ENCODE assay signal across 25 cellular contexts in genomic region chr2:44951124-44951523, GRCh38. TPM values are rescaled to one million over a fixed set of nuclear protein-coding genes. Genes with fewer than 3 reads are reported as not detected.
"Had no signal": no experiment of that assay in that cellular context is flagged by ENCODE, and none has a peak within 500 bp of the region (broad histone marks: within the 10 kb centered on the region; RNA-seq: fewer than 3 reads in every experiment).

No MANE protein-coding gene starts in this region.

- H3K27ac Mint-ChIP-seq: activated CD4-positive, alpha-beta T cell treated with anti-CD3 and anti-CD28 coated beads, Interleukin-2, amount 10 ng/mL, durations not matched to agents 24 days and 14 days; activated CD8-positive, alpha-beta T cell treated with anti-CD3 and anti-CD28 coated beads for 36 hours; activated naive CD4-positive, alpha-beta T cell treated with anti-CD3 and anti-CD28 coated beads for 36 hours; activated T-helper 17 cell treated with anti-CD3 and anti-CD28 coated beads, Interleukin-2, amount 50 U/mL, for 72 hours; natural killer cell treated with Interleukin-12 subunit alpha and Interleukin-12 subunit beta and Interleukin-15 and Interleukin-18, amount 100 ng/mL, for 72 hours had no signal

- H3K9me3 Mint-ChIP-seq: activated CD4-positive, alpha-beta T cell treated with anti-CD3 and anti-CD28 coated beads, Interleukin-2, amount 10 ng/mL, durations not matched to agents 24 days and 14 days; activated CD8-positive, alpha-beta T cell treated with anti-CD3 and anti-CD28 coated beads for 36 hours; activated naive CD4-positive, alpha-beta T cell treated with anti-CD3 and anti-CD28 coated beads for 36 hours; activated T-helper 17 cell treated with anti-CD3 and anti-CD28 coated beads, Interleukin-2, amount 50 U/mL, for 72 hours; natural killer cell treated with Interleukin-12 subunit alpha and Interleukin-12 subunit beta and Interleukin-15 and Interleukin-18, amount 100 ng/mL, for 72 hours; T-cell had no signal

- H3K4me3 ChIP-seq: ovary, uterus had no signal

- H3K36me3 ChIP-seq: ascending aorta, heart left ventricle, ovary, tibial nerve, uterus had no signal

- H3K36me3 Mint-ChIP-seq: natural killer cell treated with Interleukin-12 subunit alpha and Interleukin-12 subunit beta and Interleukin-15 and Interleukin-18, amount 100 ng/mL, for 72 hours; T-cell had no signal

- H3K27me3 ChIP-seq: ovary had no signal

- H3K27ac ChIP-seq: ascending aorta, heart left ventricle, ovary, psoas muscle, tibial nerve, uterus had no signal

- DNase-seq: activated CD4-positive, alpha-beta T cell treated with anti-CD3 and anti-CD28 coated beads, Interleukin-2, amount 10 ng/mL, durations not matched to agents 24 days and 14 days; activated CD8-positive, alpha-beta T cell treated with anti-CD3 and anti-CD28 coated beads for 36 hours; activated naive CD4-positive, alpha-beta T cell treated with anti-CD3 and anti-CD28 coated beads for 36 hours; activated T-cell treated with anti-CD3 and anti-CD28 coated beads, Interleukin-2, amount 50 U/mL, for 1 hour; cerebellar nuclear complex; cortex of kidney; effector CD4-positive, alpha-beta T cell; heart left ventricle; kidney glomerular epithelial cell; mesenchymal stem cell; ovary; right cardiac atrium; stimulated activated naive CD8-positive, alpha-beta T cell treated with anti-CD3 and anti-CD28 coated beads, Interleukin-15, Interleukin-2, amounts not matched to agents 100 U/mL and 50 U/mL, for 24 hours; T-cell; T-helper 9 cell; uterus had no signal

- ATAC-seq: activated CD8-positive, alpha-beta T cell treated with anti-CD3 and anti-CD28 coated beads for 36 hours; activated T-helper 17 cell treated with anti-CD3 and anti-CD28 coated beads, Interleukin-2, amount 50 U/mL, for 72 hours; heart left ventricle; natural killer cell treated with Interleukin-12 subunit alpha and Interleukin-12 subunit beta and Interleukin-15 and Interleukin-18, amount 100 ng/mL, for 72 hours; psoas muscle; right cardiac atrium; stimulated activated naive CD8-positive, alpha-beta T cell treated with anti-CD3 and anti-CD28 coated beads, Interleukin-15, Interleukin-2, amounts not matched to agents 100 U/mL and 50 U/mL, for 24 hours; T-cell had no signal

- H3K4me3 Mint-ChIP-seq: activated CD4-positive, alpha-beta T cell treated with anti-CD3 and anti-CD28 coated beads, Interleukin-2, amount 10 ng/mL, durations not matched to agents 24 days and 14 days; activated CD8-positive, alpha-beta T cell treated with anti-CD3 and anti-CD28 coated beads for 36 hours; activated naive CD4-positive, alpha-beta T cell treated with anti-CD3 and anti-CD28 coated beads for 36 hours; activated T-helper 17 cell treated with anti-CD3 and anti-CD28 coated beads, Interleukin-2, amount 50 U/mL, for 72 hours; natural killer cell treated with Interleukin-12 subunit alpha and Interleukin-12 subunit beta and Interleukin-15 and Interleukin-18, amount 100 ng/mL, for 72 hours had no signal

- H3K9me3 ChIP-seq: ascending aorta, heart left ventricle, ovary, psoas muscle, tibial nerve, uterus had no signal

RNA-seq across cellular contexts. Expression of gene SIX3, which starts 9.6 kb away (rescaled TPM):
- total RNA-seq: activated CD4-positive, alpha-beta T cell treated with anti-CD3 and anti-CD28 coated beads, Interleukin-2, amount 10 ng/mL, durations not matched to agents 24 days and 14 days; activated CD8-positive, alpha-beta T cell treated with anti-CD3 and anti-CD28 coated beads for 36 hours; activated naive CD4-positive, alpha-beta T cell treated with anti-CD3 and anti-CD28 coated beads for 36 hours; activated T-helper 17 cell treated with anti-CD3 and anti-CD28 coated beads, Interleukin-2, amount 50 U/mL, for 72 hours; ascending aorta; bronchial epithelial cell; heart left ventricle; liver; natural killer cell treated with Interleukin-12 subunit alpha and Interleukin-12 subunit beta and Interleukin-15 and Interleukin-18, amount 100 ng/mL, for 72 hours; ovary; right cardiac atrium; skeletal muscle tissue; uterus had no signal
- polyA plus RNA-seq: esophagus, heart left ventricle, liver, ovary, right cardiac atrium had no signal

RNA-seq across cellular contexts. Expression of gene SIX2, which starts 58.1 kb away (rescaled TPM):
- total RNA-seq: activated CD4-positive, alpha-beta T cell treated with anti-CD3 and anti-CD28 coated beads, Interleukin-2, amount 10 ng/mL, durations not matched to agents 24 days and 14 days; activated CD8-positive, alpha-beta T cell treated with anti-CD3 and anti-CD28 coated beads for 36 hours; activated naive CD4-positive, alpha-beta T cell treated with anti-CD3 and anti-CD28 coated beads for 36 hours; activated T-helper 17 cell treated with anti-CD3 and anti-CD28 coated beads, Interleukin-2, amount 50 U/mL, for 72 hours; liver; natural killer cell treated with Interleukin-12 subunit alpha and Interleukin-12 subunit beta and Interleukin-15 and Interleukin-18, amount 100 ng/mL, for 72 hours; T-cell had no signal
- polyA plus RNA-seq: liver had no signal
